ENCODE assay signal across 21 cellular contexts in genomic region chrX:97968376-97969104, GRCh38.
"Had no signal": no experiment of that assay in that cellular context is flagged by ENCODE, and none has a peak within 500 bp of the region (broad histone marks: within the 10 kb centered on the region; RNA-seq: fewer than 3 reads in every experiment).

No MANE protein-coding gene starts in this region.

- H3K27me3 ChIP-seq: gastrocnemius medialis had no signal

- H3K36me3 ChIP-seq: breast epithelium, gastrocnemius medialis had no signal

- FAIRE-seq: keratinocyte had no signal

- ATAC-seq: activated CD4-positive, CD25-positive, alpha-beta regulatory T cell treated with anti-CD3 and anti-CD28 coated beads, Interleukin-2, amount 50 U/mL, for 24 hours; activated naive CD8-positive, alpha-beta T cell treated with anti-CD3 and anti-CD28 coated beads, Interleukin-2, amount 50 U/mL, for 24 hours; activated T-cell treated with anti-CD3 and anti-CD28 coated beads, Interleukin-2, amount 50 U/mL, for 4 hours; gastrocnemius medialis; natural killer cell treated with Interleukin-12 subunit alpha and Interleukin-12 subunit beta and Interleukin-15 and Interleukin-18, amount 100 ng/mL, for 72 hours; psoas muscle; right cardiac atrium; stimulated activated naive CD8-positive, alpha-beta T cell treated with anti-CD3 and anti-CD28 coated beads, Interleukin-15, amount 100 ng/mL, for 72 hours had no signal

- H3K27me3 Mint-ChIP-seq: activated naive CD4-positive, alpha-beta T cell treated with anti-CD3 and anti-CD28 coated beads, Interleukin-2, amount 10 ng/mL, durations not matched to agents 7 days and 5 days; activated naive CD8-positive, alpha-beta T cell treated with anti-CD3 and anti-CD28 coated beads, Interleukin-2, amount 50 U/mL, for 24 hours; natural killer cell treated with Interleukin-12 subunit alpha and Interleukin-12 subunit beta and Interleukin-15 and Interleukin-18, amount 100 ng/mL, for 72 hours; stimulated activated naive CD8-positive, alpha-beta T cell treated with anti-CD3 and anti-CD28 coated beads, Interleukin-15, amount 100 ng/mL, for 72 hours; type B pancreatic cell had no signal

- H3K4me1 ChIP-seq: breast epithelium, gastrocnemius medialis, psoas muscle had no signal

- H3K4me3 ChIP-seq: breast epithelium, coronary artery, gastrocnemius medialis, lung, psoas muscle, skin epidermis had no signal

- H3K36me3 Mint-ChIP-seq: activated naive CD4-positive, alpha-beta T cell treated with anti-CD3 and anti-CD28 coated beads, Interleukin-2, amount 10 ng/mL, durations not matched to agents 7 days and 5 days; natural killer cell treated with Interleukin-12 subunit alpha and Interleukin-12 subunit beta and Interleukin-15 and Interleukin-18, amount 100 ng/mL, for 72 hours; type B pancreatic cell had no signal

- H3K27ac Mint-ChIP-seq: activated naive CD4-positive, alpha-beta T cell treated with anti-CD3 and anti-CD28 coated beads, Interleukin-2, amount 10 ng/mL, durations not matched to agents 7 days and 5 days; activated naive CD8-positive, alpha-beta T cell treated with anti-CD3 and anti-CD28 coated beads, Interleukin-2, amount 50 U/mL, for 24 hours; natural killer cell treated with Interleukin-12 subunit alpha and Interleukin-12 subunit beta and Interleukin-15 and Interleukin-18, amount 100 ng/mL, for 72 hours; T-helper 1 cell treated with Interleukin-12 subunit alpha and Interleukin-12 subunit beta and Interleukin-4 antibody, amounts not matched to agents 30 μg/mL and 1 μg/mL, for 36 hours; type B pancreatic cell had no signal

- H3K4me1 Mint-ChIP-seq: activated naive CD4-positive, alpha-beta T cell treated with anti-CD3 and anti-CD28 coated beads, Interleukin-2, amount 10 ng/mL, durations not matched to agents 7 days and 5 days; activated naive CD8-positive, alpha-beta T cell treated with anti-CD3 and anti-CD28 coated beads, Interleukin-2, amount 50 U/mL, for 24 hours; stimulated activated naive CD8-positive, alpha-beta T cell treated with anti-CD3 and anti-CD28 coated beads, Interleukin-15, amount 100 ng/mL, for 72 hours had no signal

- DNase-seq: activated CD4-positive, alpha-beta T cell treated with anti-CD3 and anti-CD28 coated beads, Interleukin-2, amount 50 U/mL, for 1 hour; activated CD8-positive, alpha-beta memory T cell treated with anti-CD3 and anti-CD28 coated beads, Interleukin-2, amount 50 U/mL, for 4 hours; activated naive CD4-positive, alpha-beta T cell treated with anti-CD3 and anti-CD28 coated beads, Interleukin-2, amount 10 ng/mL, durations not matched to agents 7 days and 5 days; activated naive CD8-positive, alpha-beta T cell treated with anti-CD3 and anti-CD28 coated beads, Interleukin-2, amount 50 U/mL, for 24 hours; activated T-cell treated with anti-CD3 and anti-CD28 coated beads, Interleukin-2, amount 50 U/mL, for 4 hours; aorta; gastrocnemius medialis; head of caudate nucleus; psoas muscle; right cardiac atrium; stimulated activated CD4-positive, alpha-beta T cell treated with anti-CD3 and anti-CD28 coated beads, Interleukin-2, amount 100 ng/mL, for 48 hours; stimulated activated naive CD8-positive, alpha-beta T cell treated with anti-CD3 and anti-CD28 coated beads, Interleukin-15, amount 100 ng/mL, for 72 hours had no signal

- H3K9me3 Mint-ChIP-seq: activated naive CD4-positive, alpha-beta T cell treated with anti-CD3 and anti-CD28 coated beads, Interleukin-2, amount 10 ng/mL, durations not matched to agents 7 days and 5 days; activated naive CD8-positive, alpha-beta T cell treated with anti-CD3 and anti-CD28 coated beads, Interleukin-2, amount 50 U/mL, for 24 hours; stimulated activated naive CD8-positive, alpha-beta T cell treated with anti-CD3 and anti-CD28 coated beads, Interleukin-15, amount 100 ng/mL, for 72 hours had no signal

- H3K27ac ChIP-seq: breast epithelium, coronary artery, gastrocnemius medialis, psoas muscle, skin epidermis had no signal

- H3K4me3 Mint-ChIP-seq: activated naive CD4-positive, alpha-beta T cell treated with anti-CD3 and anti-CD28 coated beads, Interleukin-2, amount 10 ng/mL, durations not matched to agents 7 days and 5 days; activated naive CD8-positive, alpha-beta T cell treated with anti-CD3 and anti-CD28 coated beads, Interleukin-2, amount 50 U/mL, for 24 hours; activated T-cell treated with anti-CD3 and anti-CD28 coated beads, Interleukin-2, amount 50 U/mL, for 4 hours; natural killer cell treated with Interleukin-12 subunit alpha and Interleukin-12 subunit beta and Interleukin-15 and Interleukin-18, amount 100 ng/mL, for 72 hours; stimulated activated naive CD8-positive, alpha-beta T cell treated with anti-CD3 and anti-CD28 coated beads, Interleukin-15, amount 100 ng/mL, for 72 hours; T-helper 1 cell treated with Interleukin-12 subunit alpha and Interleukin-12 subunit beta and Interleukin-4 antibody, amounts not matched to agents 30 μg/mL and 1 μg/mL, for 36 hours had no signal

- H3K9me3 ChIP-seq: breast epithelium, gastrocnemius medialis, psoas muscle had no signal
